25 cellular contexts compared by ENCODE assay signal in the genomic region with DNA sequence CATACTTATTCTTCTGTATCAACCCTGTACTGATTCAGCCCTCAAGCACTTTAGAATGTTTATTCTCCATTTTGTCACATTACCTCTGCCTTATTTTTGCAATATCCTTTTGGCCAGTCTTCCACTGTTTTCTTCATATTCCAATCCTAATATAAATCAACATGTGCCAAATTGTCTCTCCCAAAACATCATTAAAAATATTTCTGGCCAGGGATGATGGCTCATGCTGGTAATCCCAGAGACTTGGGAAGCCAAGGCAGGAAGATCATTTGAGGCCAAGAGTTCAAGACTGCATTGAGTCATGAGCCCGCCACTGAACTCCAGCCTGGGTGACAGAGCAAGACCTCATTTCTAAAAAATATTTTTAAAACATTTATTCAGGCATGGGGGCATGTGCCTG.
DNase-seq lines count a peak whose midpoint lies in the region; ATAC-seq and TF ChIP-seq lines count a peak whose summit lies in the region.
"Had no signal": no experiment of that assay in that cellular context is flagged by ENCODE, and none has a peak within 500 bp of the region (broad histone marks: within the 10 kb centered on the region; RNA-seq: fewer than 3 reads in every experiment).

No MANE protein-coding gene starts in this region.

- peak overlapping the region; percentile 70 for H3K9ac ChIP-seq in adipocyte (ENCODE audit: low read length)

- TF ChIP-seq CTCF in fibroblast of pulmonary artery (IDR thresholded peaks at IDR 0.05; ENCODE audit: low read length, missing control alignments) (no peak), sigmoid colon (IDR thresholded peaks at IDR 0.05) (no peak), prostate gland (IDR thresholded peaks at IDR 0.05) (no peak)

- DNase-seq in AG20443 (ENCODE audit: low spot score) (peak; percentile 13), adipocyte (ENCODE audit: low read depth) (peak; percentile 30), fibroblast of pulmonary artery (ENCODE audit: low read depth) (peak; percentile 8), sigmoid colon (peak; percentile 73), prostate gland (ENCODE audit: low spot score) (no peak), NCI-H510A (lab: John Stamatoyannopoulos, UW) (no peak)
- DNase-seq: activated B cell treated with CpG ODN at 0.5 μM for 24 hours; activated CD4-positive, alpha-beta T cell treated with anti-CD3 and anti-CD28 coated beads, Interleukin-2, amount 50 U/mL, for 4 hours; activated naive CD4-positive, alpha-beta T cell treated with Interleukin-2 at 50 U/mL for 16 hours; activated T-cell treated with anti-CD3 and anti-CD28 coated beads, Interleukin-2, amount 50 U/mL, for 72 hours; BE2C; CD8-positive, alpha-beta memory T cell; dermis blood vessel endothelial cell; foreskin keratinocyte; KG1; NCI-H1417 treated with DMSO at 0.1 percent for 48 hours; NCI-H2081 treated with DMSO at 0.1 percent for 48 hours; NCI-H446; stomach; T-helper 1 cell had no signal

- peaks cover 17% of the 10 kb centered on the region for H3K4me1 ChIP-seq in adipocyte (ENCODE audit: control insufficient read depth, insufficient read depth, low read length)
- no peaks in the 10 kb centered on the region for H3K4me1 ChIP-seq in sigmoid colon
- H3K4me1 ChIP-seq in prostate gland (replicated peaks): no peaks in the 10 kb centered on the region
- H3K4me1 ChIP-seq: BE2C, stomach had no signal

- no peak for ATAC-seq in GM19324 (IDR thresholded peaks at IDR 0.05; ENCODE audit: low FRiP score, unreplicated experiment)
- no peak for ATAC-seq in GM19351 (IDR thresholded peaks at IDR 0.05; ENCODE audit: unreplicated experiment)
- ATAC-seq: activated T-cell treated with anti-CD3 and anti-CD28 coated beads, Interleukin-2, amount 50 U/mL, for 72 hours; foreskin keratinocyte had no signal

- H3K9me3 ChIP-seq in adipocyte (ENCODE audit: control insufficient read depth, low read length) (peaks cover 10% of the 10 kb centered on the region), sigmoid colon (peaks cover 0 to 5% (median 0%) of the 10 kb centered on the region in 4 donors), prostate gland (no peaks in the 10 kb centered on the region)
- H3K9me3 ChIP-seq: BE2C, stomach had no signal

- TF ChIP-seq POLR2A in sigmoid colon (IDR thresholded peaks at IDR 0.05) (no peak), prostate gland (IDR thresholded peaks at IDR 0.05) (no peak)

- H3K27me3 ChIP-seq in adipocyte (replicated peaks; ENCODE audit: control insufficient read depth, insufficient read depth, low read length): no peaks in the 10 kb centered on the region
- no peaks in the 10 kb centered on the region for H3K27me3 ChIP-seq in sigmoid colon
- H3K27me3 ChIP-seq in prostate gland (replicated peaks; ENCODE audit: insufficient read depth): no peaks in the 10 kb centered on the region
- H3K27me3 ChIP-seq: BE2C, foreskin keratinocyte, hepatocyte, stomach had no signal

- 63 to 88% methylated on average over 1 of the region's 1 CpG for WGBS in sigmoid colon, 2 donors
- 89% methylated on average over 1 of the region's 1 CpG for WGBS in prostate gland

- peak overlapping the region; percentile 22 for H3K4me3 ChIP-seq in adipocyte (ENCODE audit: low read length)
- H3K4me3 ChIP-seq in fibroblast of pulmonary artery (replicated peaks; ENCODE audit: low read depth, low read length): no peak overlapping the region
- no peak overlapping the region for H3K4me3 ChIP-seq in sigmoid colon
- H3K4me3 ChIP-seq in prostate gland: no peak overlapping the region
- H3K4me3 ChIP-seq: hepatocyte, skin epidermis, stomach had no signal

- H3K27ac ChIP-seq in sigmoid colon (no peak overlapping the region), prostate gland (no peak overlapping the region)
- H3K27ac ChIP-seq: foreskin keratinocyte, hepatocyte, RWPE1, stomach had no signal

- intact Hi-C loops in sigmoid colon (cut with DNase I) (no loop called here), prostate gland (cut with DNase I) (no loop called here)

- H3K36me3 ChIP-seq in adipocyte (ENCODE audit: control insufficient read depth, insufficient read depth, low read length, severe bottlenecking): no peaks in the 10 kb centered on the region
- no peaks in the 10 kb centered on the region for H3K36me3 ChIP-seq in sigmoid colon
- H3K36me3 ChIP-seq in prostate gland: no peaks in the 10 kb centered on the region
- H3K36me3 ChIP-seq: BE2C, stomach had no signal

- no peak for TF ChIP-seq EP300 in sigmoid colon (IDR thresholded peaks at IDR 0.05)

Comparison
In these comparisons a context has a peak if more than half of its experiments do, and no peak if none do; other contexts are left out.
1. DNase-seq: peak in AG20443 (single experiment), adipocyte (single experiment), fibroblast of pulmonary artery (single experiment) and sigmoid colon (single experiment); none in prostate gland (single experiment) and NCI-H510A (single experiment).